Comparison of ENCODE assay signal across 32 cellular contexts in the genomic region with DNA sequence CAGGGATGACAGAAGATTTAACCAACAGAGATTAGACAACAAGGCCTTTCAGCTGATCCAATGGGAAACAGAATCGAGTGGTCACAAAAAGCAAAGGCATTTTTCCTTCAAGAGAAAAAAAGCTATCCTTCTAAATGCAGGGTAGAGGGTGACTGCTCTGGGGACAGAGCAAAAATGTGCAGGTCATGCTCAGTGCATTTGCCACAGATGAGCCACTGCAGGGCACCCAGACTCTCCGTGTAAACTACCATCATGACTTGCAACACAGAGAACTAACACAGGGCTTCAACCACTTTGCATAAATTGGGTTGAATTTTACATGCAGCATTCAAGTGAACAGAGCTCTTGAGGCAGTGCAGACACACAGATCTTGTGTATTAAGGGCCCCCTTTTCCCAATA.
"Had no signal": no experiment of that assay in that cellular context is flagged by ENCODE, and none has a peak within 500 bp of the region (broad histone marks: within the 10 kb centered on the region; RNA-seq: fewer than 3 reads in every experiment).

No MANE protein-coding gene starts in this region.

- H3K4me3 Mint-ChIP-seq: activated B cell treated with CpG ODN at 0.5 μM for 24 hours; activated CD4-positive, alpha-beta memory T cell treated with anti-CD3 and anti-CD28 coated beads for 36 hours; activated CD8-positive, alpha-beta T cell treated with anti-CD3 and anti-CD28 coated beads for 36 hours; activated naive CD4-positive, alpha-beta T cell treated with anti-CD3 and anti-CD28 coated beads for 36 hours; activated naive CD8-positive, alpha-beta T cell treated with anti-CD3 and anti-CD28 coated beads for 36 hours; activated T-cell treated with anti-CD3 and anti-CD28 coated beads, Interleukin-2, amount 50 U/mL, for 4 hours; activated T-cell treated with anti-CD3 and anti-CD28 coated beads, Interleukin-2, amount 50 U/mL, for 72 hours; activated T-helper 1 cell treated with anti-CD3 and anti-CD28 coated beads, Interleukin-12 subunit alpha, Interleukin-12 subunit beta, Interleukin-2, Interleukin-4 antibody, amounts not matched to agents 30 ng/mL and 10 ng/mL and 1 ng/mL, durations not matched to agents 14 hours and 24 hours and 36 hours; activated T-helper 17 cell treated with anti-CD3 and anti-CD28 coated beads, Interleukin-2, amount 50 U/mL, for 72 hours; T-helper 1 cell treated with Interleukin-12 subunit alpha and Interleukin-12 subunit beta and Interleukin-4 antibody, amounts not matched to agents 30 μg/mL and 1 μg/mL, for 36 hours; T-helper 2 cell treated with Interferon-gamma antibody and Interleukin-4, amounts not matched to agents 5 μg/mL and 100 μg/mL, for 36 hours had no signal

- DNase-seq: activated B cell treated with CpG ODN at 0.5 μM for 24 hours; activated CD4-positive, alpha-beta memory T cell treated with anti-CD3 and anti-CD28 coated beads for 36 hours; activated CD4-positive, alpha-beta T cell treated with anti-CD3 and anti-CD28 coated beads for 48 hours; activated CD4-positive, alpha-beta T cell treated with anti-CD3 and anti-CD28 coated beads, Interleukin-2, amount 50 U/mL, for 1 hour; activated CD4-positive, alpha-beta T cell treated with anti-CD3 and anti-CD28 coated beads, Interleukin-2, amount 50 U/mL, for 4 hours; activated CD4-positive, CD25-positive, alpha-beta regulatory T cell treated with anti-CD3 and anti-CD28 coated beads, Interleukin-2, amount 50 U/mL, for 72 hours; activated CD8-positive, alpha-beta memory T cell treated with anti-CD3 and anti-CD28 coated beads, Interleukin-2, amount 50 U/mL, for 4 hours; activated CD8-positive, alpha-beta T cell treated with anti-CD3 and anti-CD28 coated beads for 36 hours; activated effector memory CD4-positive, alpha-beta T cell treated with anti-CD3 and anti-CD28 coated beads, Interleukin-2, amount 50 U/mL, for 16 hours; activated gamma-delta T cell treated with Interleukin-2 at 50 U/mL for 16 hours; activated naive CD4-positive, alpha-beta T cell; activated naive CD4-positive, alpha-beta T cell treated with anti-CD3 and anti-CD28 coated beads for 36 hours; activated naive CD4-positive, alpha-beta T cell treated with anti-CD3 and anti-CD28 coated beads, Interleukin-2, amount 50 U/mL, for 16 hours; activated naive CD8-positive, alpha-beta T cell treated with anti-CD3 and anti-CD28 coated beads for 36 hours; activated T-cell treated with anti-CD3 and anti-CD28 coated beads for 4 hours; activated T-cell treated with anti-CD3 and anti-CD28 coated beads, Interleukin-2, amount 50 U/mL, for 1 hour; activated T-cell treated with anti-CD3 and anti-CD28 coated beads, Interleukin-2, amount 50 U/mL, for 4 hours; activated T-cell treated with anti-CD3 and anti-CD28 coated beads, Interleukin-2, amount 50 U/mL, for 72 hours; adrenal gland; amniotic stem cell; aorta; body of pancreas; brain microvascular endothelial cell; central memory CD4-positive, alpha-beta T cell; T-helper 1 cell; T-helper 2 cell; T-helper 9 cell had no signal

- H3K9me3 Mint-ChIP-seq: activated B cell treated with CpG ODN at 0.5 μM for 24 hours; activated CD4-positive, alpha-beta memory T cell treated with anti-CD3 and anti-CD28 coated beads for 36 hours; activated CD8-positive, alpha-beta T cell treated with anti-CD3 and anti-CD28 coated beads for 36 hours; activated naive CD4-positive, alpha-beta T cell treated with anti-CD3 and anti-CD28 coated beads for 36 hours; activated naive CD4-positive, alpha-beta T cell treated with anti-CD3 and anti-CD28 coated beads, Interleukin-2, amount 50 U/mL, for 72 hours; activated naive CD8-positive, alpha-beta T cell treated with anti-CD3 and anti-CD28 coated beads for 36 hours; activated T-cell treated with anti-CD3 and anti-CD28 coated beads, Interleukin-2, amount 50 U/mL, for 4 hours; activated T-helper 1 cell treated with anti-CD3 and anti-CD28 coated beads, Interleukin-12 subunit alpha, Interleukin-12 subunit beta, Interleukin-2, Interleukin-4 antibody, amounts not matched to agents 30 ng/mL and 10 ng/mL and 1 ng/mL, durations not matched to agents 14 hours and 24 hours and 36 hours; activated T-helper 17 cell treated with anti-CD3 and anti-CD28 coated beads, Interleukin-2, amount 50 U/mL, for 72 hours; T-helper 1 cell treated with Interleukin-12 subunit alpha and Interleukin-12 subunit beta and Interleukin-4 antibody, amounts not matched to agents 30 μg/mL and 1 μg/mL, for 36 hours; T-helper 2 cell treated with Interferon-gamma antibody and Interleukin-4, amounts not matched to agents 5 μg/mL and 100 μg/mL, for 36 hours had no signal

- H3K4me1 Mint-ChIP-seq: activated B cell treated with CpG ODN at 0.5 μM for 24 hours; activated naive CD8-positive, alpha-beta T cell treated with anti-CD3 and anti-CD28 coated beads for 36 hours; activated T-helper 17 cell treated with anti-CD3 and anti-CD28 coated beads, Interleukin-2, amount 50 U/mL, for 72 hours had no signal

- H3K27me3 Mint-ChIP-seq: activated CD4-positive, alpha-beta memory T cell treated with anti-CD3 and anti-CD28 coated beads for 36 hours had no signal

- H3K27ac Mint-ChIP-seq: activated B cell treated with CpG ODN at 0.5 μM for 24 hours; activated CD4-positive, alpha-beta memory T cell treated with anti-CD3 and anti-CD28 coated beads for 36 hours; activated CD8-positive, alpha-beta T cell treated with anti-CD3 and anti-CD28 coated beads for 36 hours; activated naive CD4-positive, alpha-beta T cell treated with anti-CD3 and anti-CD28 coated beads for 36 hours; activated naive CD4-positive, alpha-beta T cell treated with anti-CD3 and anti-CD28 coated beads, Interleukin-2, amount 50 U/mL, for 72 hours; activated naive CD8-positive, alpha-beta T cell treated with anti-CD3 and anti-CD28 coated beads for 36 hours; activated T-cell treated with anti-CD3 and anti-CD28 coated beads, Interleukin-2, amount 50 U/mL, for 72 hours; activated T-helper 1 cell treated with anti-CD3 and anti-CD28 coated beads, Interleukin-12 subunit alpha, Interleukin-12 subunit beta, Interleukin-2, Interleukin-4 antibody, amounts not matched to agents 30 ng/mL and 10 ng/mL and 1 ng/mL, durations not matched to agents 14 hours and 24 hours and 36 hours; activated T-helper 17 cell treated with anti-CD3 and anti-CD28 coated beads, Interleukin-2, amount 50 U/mL, for 72 hours; T-helper 1 cell treated with Interleukin-12 subunit alpha and Interleukin-12 subunit beta and Interleukin-4 antibody, amounts not matched to agents 30 μg/mL and 1 μg/mL, for 36 hours; T-helper 2 cell treated with Interferon-gamma antibody and Interleukin-4, amounts not matched to agents 5 μg/mL and 100 μg/mL, for 36 hours had no signal

- H3K36me3 Mint-ChIP-seq: activated CD4-positive, alpha-beta memory T cell treated with anti-CD3 and anti-CD28 coated beads for 36 hours; activated naive CD4-positive, alpha-beta T cell treated with anti-CD3 and anti-CD28 coated beads, Interleukin-2, amount 50 U/mL, for 72 hours; activated naive CD8-positive, alpha-beta T cell treated with anti-CD3 and anti-CD28 coated beads for 36 hours had no signal
